Comparison of ENCODE assay signal across 1 cellular context in the genomic region with DNA sequence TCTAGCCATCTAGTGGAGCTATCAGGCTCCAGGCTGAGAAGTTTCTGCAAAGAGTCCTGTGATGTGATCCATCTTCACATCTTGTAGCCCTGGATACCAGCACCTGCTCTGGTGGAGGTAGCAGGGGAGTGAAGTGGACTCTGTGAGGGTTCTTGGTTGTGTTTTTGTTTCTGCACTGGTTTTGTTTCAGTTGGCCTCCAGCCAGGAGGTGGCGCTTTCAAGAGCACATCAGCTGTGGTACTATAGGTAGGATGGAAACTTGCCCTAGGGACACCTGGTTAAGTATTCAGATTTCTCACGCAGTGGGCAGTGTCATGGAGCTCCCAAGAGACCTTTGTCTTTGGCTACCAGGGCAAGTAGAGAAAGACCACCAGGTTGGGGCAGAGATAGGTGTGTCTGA.
TF ChIP-seq lines count a peak whose summit lies in the region.

No MANE protein-coding gene starts in this region.

TF ChIP-seq in GM23338, 12 proteins besides CTCF, POLR2A, EP300 and RAD21 (continued from another document):
- TF ChIP-seq, protein P1, sequence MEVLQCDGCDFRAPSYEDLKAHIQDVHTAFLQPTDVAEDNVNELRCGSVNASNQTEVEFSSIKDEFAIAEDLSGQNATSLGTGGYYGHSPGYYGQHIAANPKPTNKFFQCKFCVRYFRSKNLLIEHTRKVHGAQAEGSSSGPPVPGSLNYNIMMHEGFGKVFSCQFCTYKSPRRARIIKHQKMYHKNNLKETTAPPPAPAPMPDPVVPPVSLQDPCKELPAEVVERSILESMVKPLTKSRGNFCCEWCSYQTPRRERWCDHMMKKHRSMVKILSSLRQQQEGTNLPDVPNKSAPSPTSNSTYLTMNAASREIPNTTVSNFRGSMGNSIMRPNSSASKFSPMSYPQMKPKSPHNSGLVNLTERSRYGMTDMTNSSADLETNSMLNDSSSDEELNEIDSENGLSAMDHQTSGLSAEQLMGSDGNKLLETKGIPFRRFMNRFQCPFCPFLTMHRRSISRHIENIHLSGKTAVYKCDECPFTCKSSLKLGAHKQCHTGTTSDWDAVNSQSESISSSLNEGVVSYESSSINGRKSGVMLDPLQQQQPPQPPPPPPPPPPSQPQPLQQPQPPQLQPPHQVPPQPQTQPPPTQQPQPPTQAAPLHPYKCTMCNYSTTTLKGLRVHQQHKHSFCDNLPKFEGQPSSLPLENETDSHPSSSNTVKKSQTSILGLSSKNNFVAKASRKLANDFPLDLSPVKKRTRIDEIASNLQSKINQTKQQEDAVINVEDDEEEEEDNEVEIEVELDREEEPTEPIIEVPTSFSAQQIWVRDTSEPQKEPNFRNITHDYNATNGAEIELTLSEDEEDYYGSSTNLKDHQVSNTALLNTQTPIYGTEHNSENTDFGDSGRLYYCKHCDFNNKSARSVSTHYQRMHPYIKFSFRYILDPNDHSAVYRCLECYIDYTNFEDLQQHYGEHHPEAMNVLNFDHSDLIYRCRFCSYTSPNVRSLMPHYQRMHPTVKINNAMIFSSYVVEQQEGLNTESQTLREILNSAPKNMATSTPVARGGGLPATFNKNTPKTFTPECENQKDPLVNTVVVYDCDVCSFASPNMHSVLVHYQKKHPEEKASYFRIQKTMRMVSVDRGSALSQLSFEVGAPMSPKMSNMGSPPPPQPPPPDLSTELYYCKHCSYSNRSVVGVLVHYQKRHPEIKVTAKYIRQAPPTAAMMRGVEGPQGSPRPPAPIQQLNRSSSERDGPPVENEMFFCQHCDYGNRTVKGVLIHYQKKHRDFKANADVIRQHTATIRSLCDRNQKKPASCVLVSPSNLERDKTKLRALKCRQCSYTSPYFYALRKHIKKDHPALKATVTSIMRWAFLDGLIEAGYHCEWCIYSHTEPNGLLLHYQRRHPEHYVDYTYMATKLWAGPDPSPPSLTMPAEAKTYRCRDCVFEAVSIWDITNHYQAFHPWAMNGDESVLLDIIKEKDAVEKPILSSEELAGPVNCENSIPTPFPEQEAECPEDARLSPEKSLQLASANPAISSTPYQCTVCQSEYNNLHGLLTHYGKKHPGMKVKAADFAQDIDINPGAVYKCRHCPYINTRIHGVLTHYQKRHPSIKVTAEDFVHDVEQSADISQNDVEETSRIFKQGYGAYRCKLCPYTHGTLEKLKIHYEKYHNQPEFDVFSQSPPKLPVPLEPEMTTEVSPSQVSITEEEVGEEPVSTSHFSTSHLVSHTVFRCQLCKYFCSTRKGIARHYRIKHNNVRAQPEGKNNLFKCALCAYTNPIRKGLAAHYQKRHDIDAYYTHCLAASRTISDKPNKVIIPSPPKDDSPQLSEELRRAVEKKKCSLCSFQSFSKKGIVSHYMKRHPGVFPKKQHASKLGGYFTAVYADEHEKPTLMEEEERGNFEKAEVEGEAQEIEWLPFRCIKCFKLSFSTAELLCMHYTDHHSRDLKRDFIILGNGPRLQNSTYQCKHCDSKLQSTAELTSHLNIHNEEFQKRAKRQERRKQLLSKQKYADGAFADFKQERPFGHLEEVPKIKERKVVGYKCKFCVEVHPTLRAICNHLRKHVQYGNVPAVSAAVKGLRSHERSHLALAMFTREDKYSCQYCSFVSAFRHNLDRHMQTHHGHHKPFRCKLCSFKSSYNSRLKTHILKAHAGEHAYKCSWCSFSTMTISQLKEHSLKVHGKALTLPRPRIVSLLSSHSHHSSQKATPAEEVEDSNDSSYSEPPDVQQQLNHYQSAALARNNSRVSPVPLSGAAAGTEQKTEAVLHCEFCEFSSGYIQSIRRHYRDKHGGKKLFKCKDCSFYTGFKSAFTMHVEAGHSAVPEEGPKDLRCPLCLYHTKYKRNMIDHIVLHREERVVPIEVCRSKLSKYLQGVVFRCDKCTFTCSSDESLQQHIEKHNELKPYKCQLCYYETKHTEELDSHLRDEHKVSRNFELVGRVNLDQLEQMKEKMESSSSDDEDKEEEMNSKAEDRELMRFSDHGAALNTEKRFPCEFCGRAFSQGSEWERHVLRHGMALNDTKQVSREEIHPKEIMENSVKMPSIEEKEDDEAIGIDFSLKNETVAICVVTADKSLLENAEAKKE (CRISPR knock-in tag; IDR thresholded peaks at IDR 0.05): no peak
